ENCODE assay signal across 2 cellular contexts in genomic region chr5:133866903-133867245, GRCh38.
TF ChIP-seq lines count a peak whose summit lies in the region.

No MANE protein-coding gene starts in this region.

TF ChIP-seq in GM23338, 12 proteins besides CTCF, POLR2A, EP300 and RAD21:
- no peak for TF ChIP-seq ZNF462 (CRISPR knock-in tag; IDR thresholded peaks at IDR 0.05)
- TF ChIP-seq ZNF331 (CRISPR knock-in tag; IDR thresholded peaks at IDR 0.05; ENCODE audit: low read depth) = no peak
- TF ChIP-seq POLR2AphosphoS5 (IDR thresholded peaks at IDR 0.05; ENCODE audit: low read depth) = no peak
- TF ChIP-seq EZH2 (IDR thresholded peaks at IDR 0.05; ENCODE audit: low read depth, unreplicated experiment) = no peak
- TF ChIP-seq NANOG (IDR thresholded peaks at IDR 0.05; ENCODE audit: borderline replicate concordance) = no peak
- no peak for TF ChIP-seq JUNB (IDR thresholded peaks at IDR 0.05; ENCODE audit: unreplicated experiment)
- no peak for TF ChIP-seq CREB1 (CRISPR knock-in tag; IDR thresholded peaks at IDR 0.05; ENCODE audit: low read depth)
- TF ChIP-seq ETS1 (IDR thresholded peaks at IDR 0.05) = no peak
- TF ChIP-seq EZH2phosphoT487 (IDR thresholded peaks at IDR 0.05; ENCODE audit: unreplicated experiment) = no peak
- no peak for TF ChIP-seq REST (IDR thresholded peaks at IDR 0.05; ENCODE audit: unreplicated experiment)
- no peak for TF ChIP-seq ZNF114 (CRISPR knock-in tag; IDR thresholded peaks at IDR 0.05)
TF ChIP-seq in GM23338: peak in this region for 0.

TF ChIP-seq in WTC11, 78 proteins besides CTCF, POLR2A, EP300 and RAD21 (continued from another document):
- no peak for TF ChIP-seq ZNF532 (CRISPR knock-in tag; IDR thresholded peaks at IDR 0.05; ENCODE audit: borderline replicate concordance)
- TF ChIP-seq ZNF138 (CRISPR knock-in tag; conservative IDR thresholded peaks at IDR 0.05) = no peak
- TF ChIP-seq CDX4 (CRISPR knock-in tag; IDR thresholded peaks at IDR 0.05; ENCODE audit: borderline replicate concordance) = no peak
- TF ChIP-seq ATF6 (CRISPR knock-in tag; IDR thresholded peaks at IDR 0.05) = no peak
- no peak for TF ChIP-seq AR (CRISPR knock-in tag; IDR thresholded peaks at IDR 0.05)
- no peak for TF ChIP-seq EMX1 (CRISPR knock-in tag; IDR thresholded peaks at IDR 0.05)
- no peak for TF ChIP-seq ZNF396 (CRISPR knock-in tag; IDR thresholded peaks at IDR 0.05; ENCODE audit: borderline replicate concordance)
- TF ChIP-seq HMGA2 (CRISPR knock-in tag; IDR thresholded peaks at IDR 0.05) = no peak
- no peak for TF ChIP-seq JAZF1 (CRISPR knock-in tag; IDR thresholded peaks at IDR 0.05)
- TF ChIP-seq ZNF121 (CRISPR knock-in tag; IDR thresholded peaks at IDR 0.05) = no peak
- TF ChIP-seq ZBTB43 (CRISPR knock-in tag; IDR thresholded peaks at IDR 0.05) = no peak
- no peak for TF ChIP-seq SP1 (CRISPR knock-in tag; conservative IDR thresholded peaks at IDR 0.05)
- no peak for TF ChIP-seq ETV6 (CRISPR knock-in tag; IDR thresholded peaks at IDR 0.05)
